In the genomic region with DNA sequence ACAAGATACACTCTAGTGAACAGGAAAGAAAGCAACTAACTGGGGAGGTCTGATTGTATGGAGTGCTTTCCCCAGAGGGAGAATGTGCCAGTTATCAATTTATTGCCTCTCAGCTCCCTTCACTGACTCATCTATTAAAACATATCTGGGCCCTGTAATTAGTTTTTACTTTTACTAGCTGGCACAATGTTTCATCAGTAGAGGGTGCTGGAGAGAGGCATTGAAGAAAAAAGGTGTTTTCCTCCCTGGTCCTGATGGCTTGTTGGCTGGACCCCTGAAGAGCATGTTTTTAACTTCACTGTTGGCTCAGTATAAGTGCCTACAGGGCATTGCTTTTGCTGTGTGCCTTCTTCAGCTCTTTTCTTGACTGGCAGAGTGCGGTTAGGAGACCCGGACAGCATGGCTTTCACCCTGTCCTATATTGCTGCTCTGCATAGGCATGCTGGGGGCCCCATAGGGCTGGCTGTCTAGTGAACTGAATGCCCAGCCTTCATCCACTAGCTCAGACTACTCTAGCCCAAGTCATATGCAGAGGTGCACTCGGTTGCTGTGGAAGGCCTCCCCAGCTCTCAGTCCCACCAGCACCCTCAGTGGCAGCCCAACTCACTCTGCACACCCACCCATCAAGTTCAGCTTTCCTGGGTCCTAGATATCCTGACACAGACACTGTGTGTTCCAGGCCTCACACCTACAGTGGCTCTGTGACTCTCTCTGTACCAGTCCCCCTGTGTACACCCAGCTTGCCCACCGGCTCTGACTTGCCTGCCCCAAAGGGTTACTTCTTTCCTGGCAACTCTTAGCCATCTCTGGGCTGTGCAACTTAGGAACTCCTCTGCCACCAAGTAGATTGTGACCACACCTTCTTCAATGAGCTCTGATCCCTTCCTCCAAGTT, we compare ENCODE assay signal across 1 cellular context.
TF ChIP-seq lines count a peak whose summit lies in the region.

No MANE protein-coding gene starts in this region.

TF ChIP-seq in GM12878, 131 proteins besides CTCF, POLR2A, EP300 and RAD21 (continued from another document):
- TF ChIP-seq, protein P1, sequence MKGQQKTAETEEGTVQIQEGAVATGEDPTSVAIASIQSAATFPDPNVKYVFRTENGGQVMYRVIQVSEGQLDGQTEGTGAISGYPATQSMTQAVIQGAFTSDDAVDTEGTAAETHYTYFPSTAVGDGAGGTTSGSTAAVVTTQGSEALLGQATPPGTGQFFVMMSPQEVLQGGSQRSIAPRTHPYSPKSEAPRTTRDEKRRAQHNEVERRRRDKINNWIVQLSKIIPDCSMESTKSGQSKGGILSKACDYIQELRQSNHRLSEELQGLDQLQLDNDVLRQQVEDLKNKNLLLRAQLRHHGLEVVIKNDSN (IDR thresholded peaks at IDR 0.05; ENCODE audit: borderline replicate concordance, extremely low read length, insufficient read depth, low read depth, low read length): no peak
- TF ChIP-seq, protein P2, sequence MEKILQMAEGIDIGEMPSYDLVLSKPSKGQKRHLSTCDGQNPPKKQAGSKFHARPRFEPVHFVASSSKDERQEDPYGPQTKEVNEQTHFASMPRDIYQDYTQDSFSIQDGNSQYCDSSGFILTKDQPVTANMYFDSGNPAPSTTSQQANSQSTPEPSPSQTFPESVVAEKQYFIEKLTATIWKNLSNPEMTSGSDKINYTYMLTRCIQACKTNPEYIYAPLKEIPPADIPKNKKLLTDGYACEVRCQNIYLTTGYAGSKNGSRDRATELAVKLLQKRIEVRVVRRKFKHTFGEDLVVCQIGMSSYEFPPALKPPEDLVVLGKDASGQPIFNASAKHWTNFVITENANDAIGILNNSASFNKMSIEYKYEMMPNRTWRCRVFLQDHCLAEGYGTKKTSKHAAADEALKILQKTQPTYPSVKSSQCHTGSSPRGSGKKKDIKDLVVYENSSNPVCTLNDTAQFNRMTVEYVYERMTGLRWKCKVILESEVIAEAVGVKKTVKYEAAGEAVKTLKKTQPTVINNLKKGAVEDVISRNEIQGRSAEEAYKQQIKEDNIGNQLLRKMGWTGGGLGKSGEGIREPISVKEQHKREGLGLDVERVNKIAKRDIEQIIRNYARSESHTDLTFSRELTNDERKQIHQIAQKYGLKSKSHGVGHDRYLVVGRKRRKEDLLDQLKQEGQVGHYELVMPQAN (conservative IDR thresholded peaks at IDR 0.05): no peak
- no peak for TF ChIP-seq TCF7 (IDR thresholded peaks at IDR 0.05; ENCODE audit: borderline replicate concordance)
- TF ChIP-seq SMAD1 (IDR thresholded peaks at IDR 0.05; ENCODE audit: low read depth, partially characterized antibody): no peak
- no peak for TF ChIP-seq TCF3 (IDR thresholded peaks at IDR 0.05; ENCODE audit: borderline replicate concordance, insufficient read depth, low read depth, low read length)
- TF ChIP-seq FOS (IDR thresholded peaks at IDR 0.05; ENCODE audit: borderline replicate concordance, extremely low read depth, insufficient read length): no peak
- TF ChIP-seq NR2C1 (IDR thresholded peaks at IDR 0.05): no peak
